In genomic region chr15:31457631-31458526, GRCh38 we compare ENCODE assay signal across 11 cellular contexts.
DNase-seq lines count a peak whose midpoint lies in the region; ATAC-seq, FAIRE-seq and TF ChIP-seq lines count a peak whose summit lies in the region.
"Had no signal": no experiment of that assay in that cellular context is flagged by ENCODE, and none has a peak within 500 bp of the region (broad histone marks: within the 10 kb centered on the region; RNA-seq: fewer than 3 reads in every experiment).

No MANE protein-coding gene starts in this region.

- no peak overlapping the region for H3K4me3 ChIP-seq in BLaER1 treated with 17β-estradiol and CSF1 and Interleukin-3, amounts not matched to agents 10 nM and 100 nM
- H3K4me3 ChIP-seq in MM.1S (ENCODE audit: low read length) = no peak overlapping the region
- H3K4me3 ChIP-seq in endothelial cell of umbilical vein (replicated peaks in 1 of 3; ENCODE audit: insufficient read depth in 1 of 3, low read depth in 1 of 3, low read length in 3 of 3) = no peak overlapping the region
- H3K4me3 ChIP-seq in neural progenitor cell = no peak overlapping the region

- H3K27me3 Mint-ChIP-seq in neural progenitor cell (ENCODE audit: insufficient read depth, low read depth) = peaks cover 2% of the 10 kb centered on the region

- peak overlapping the region in 1 of 11 experiments; percentile 41; a peak in 1 of 22 replicates for H3K27ac ChIP-seq in BLaER1 treated with 17β-estradiol and CSF1 and Interleukin-3, amounts not matched to agents 10 nM and 100 nM
- H3K27ac ChIP-seq in MM.1S (ENCODE audit: low read length) (peak overlapping the region; percentile 74; the same call in 1 of the 2 replicates), endothelial cell of umbilical vein (ENCODE audit: insufficient read depth, low read depth, low read length) (no peak overlapping the region), neural progenitor cell (no peak overlapping the region)

- ATAC-seq in GM19351 (IDR thresholded peaks at IDR 0.05; ENCODE audit: unreplicated experiment) = no peak
- ATAC-seq in HG02763 (IDR thresholded peaks at IDR 0.05; ENCODE audit: unreplicated experiment) = no peak

- no peak overlapping the region for H3K4me3 Mint-ChIP-seq in neural progenitor cell

- no peak for FAIRE-seq in endothelial cell of umbilical vein (lab: Jason Lieb, UNC)
- FAIRE-seq: G401.6 had no signal

- BruUV-seq in endothelial cell of umbilical vein (replicated peaks; lab: Mats Ljungman, UMichigan) = no TSS peak

- no peaks in the 10 kb centered on the region for H4K20me1 ChIP-seq in BLaER1 treated with 17β-estradiol and CSF1 and Interleukin-3, amounts not matched to agents 10 nM and 100 nM
- H4K20me1 ChIP-seq in MM.1S (ENCODE audit: insufficient read depth, low read length) (no peaks in the 10 kb centered on the region), endothelial cell of umbilical vein (replicated peaks; ENCODE audit: control insufficient read depth, extremely low read depth, insufficient read depth, low read length) (no peaks in the 10 kb centered on the region), neural progenitor cell (ENCODE audit: low read depth) (no peaks in the 10 kb centered on the region)

- POLR2A ChIA-PET in endothelial cell of umbilical vein (lab: Charles Lee) = no interaction called here

- H3F3A ChIP-seq in MM.1S (ENCODE audit: insufficient read depth, low read length) (peaks cover 16% of the 10 kb centered on the region), neural progenitor cell (ENCODE audit: low read depth) (no peaks in the 10 kb centered on the region)

- peak overlapping the region in 9 of 11 experiments; percentile 2 to 69 (median 38); a peak in 14 of 22 replicates for H3K4me2 ChIP-seq in BLaER1 treated with 17β-estradiol and CSF1 and Interleukin-3, amounts not matched to agents 10 nM and 100 nM
- peak overlapping the region; percentile 60; the same call in 1 of the 2 replicates for H3K4me2 ChIP-seq in MM.1S (ENCODE audit: low read depth, low read length)
- no peak overlapping the region for H3K4me2 ChIP-seq in endothelial cell of umbilical vein (ENCODE audit: insufficient read depth, low read length)
- H3K4me2 ChIP-seq in neural progenitor cell = peak overlapping the region; percentile 35

- no peaks in the 10 kb centered on the region for H3K36me3 ChIP-seq in BLaER1 treated with 17β-estradiol and CSF1 and Interleukin-3, amounts not matched to agents 10 nM and 100 nM
- H3K36me3 ChIP-seq in MM.1S (replicated peaks; ENCODE audit: insufficient read depth, low read length) = no peaks in the 10 kb centered on the region
- H3K36me3 ChIP-seq in endothelial cell of umbilical vein (ENCODE audit: control insufficient read depth in 2 of 2, extremely low read depth in 1 of 2, insufficient read depth in 2 of 2, low read length in 2 of 2) = no peaks in the 10 kb centered on the region
- no peaks in the 10 kb centered on the region for H3K36me3 ChIP-seq in neural progenitor cell

- TF ChIP-seq CTCF in MM.1S (IDR thresholded peaks at IDR 0.05; ENCODE audit: low read length) (no peak), endothelial cell of umbilical vein (IDR thresholded peaks at IDR 0.05; ENCODE audit: extremely low read depth in 1 of 2, insufficient read depth in 1 of 2, low read depth in 1 of 2, low read length in 2 of 2) (no peak), neural progenitor cell (IDR thresholded peaks at IDR 0.05) (no peak)

- intact Hi-C loops in endothelial cell of umbilical vein (cut with micrococcal nuclease) = no loop called here

- peaks cover 13 to 28% (median 21%) of the 10 kb centered on the region in 11 experiments; a peak in 21 of 22 replicates for H3K9me3 ChIP-seq in BLaER1 treated with 17β-estradiol and CSF1 and Interleukin-3, amounts not matched to agents 10 nM and 100 nM (replicated peaks in 1 of 11)
- no peaks in the 10 kb centered on the region for H3K9me3 ChIP-seq in MM.1S (replicated peaks; ENCODE audit: insufficient read depth, low read length)
- H3K9me3 ChIP-seq in endothelial cell of umbilical vein (replicated peaks; ENCODE audit: control insufficient read depth, insufficient read depth, low read length) = no peaks in the 10 kb centered on the region
- no peaks in the 10 kb centered on the region for H3K9me3 ChIP-seq in neural progenitor cell (ENCODE audit: low read depth)

- no peaks in the 10 kb centered on the region for H3K9me2 ChIP-seq in MM.1S (replicated peaks; ENCODE audit: insufficient read depth, low read length)

- H3K9me1 ChIP-seq in endothelial cell of umbilical vein (replicated peaks; ENCODE audit: control insufficient read depth, extremely low read depth, insufficient read depth, low read length) = no peaks in the 10 kb centered on the region

- CTCF ChIA-PET in endothelial cell of umbilical vein (lab: Charles Lee) = interaction anchor here (1.0 to 1.9 kb wide), 3 partner anchors 9 to 31 kb away, joined by 4 to 6 read pairs (median 5); no protein-coding TSS in a partner anchor

- TF ChIP-seq POLR2A in endothelial cell of umbilical vein (IDR thresholded peaks at IDR 0.05; ENCODE audit: low read depth, low read length) = no peak

- peaks cover 2% of the 10 kb centered on the region for H3K36me3 Mint-ChIP-seq in neural progenitor cell

- DNase-seq in MM.1S = no peak
- no peak for DNase-seq in endothelial cell of umbilical vein (ENCODE audit: low read depth, low spot score)
- DNase-seq in neural progenitor cell (ENCODE audit: low spot score) = peak; percentile 25
- DNase-seq in GM19240 (ENCODE audit: insufficient read length, low spot score) = no peak
- DNase-seq in NCI-H1436 (lab: John Stamatoyannopoulos, UW) = no peak
- DNase-seq: NCI-H1092; stimulated activated CD4-positive, alpha-beta T cell treated with anti-CD3 and anti-CD28 coated beads, Interleukin-1b, Interleukin-23, amount 100 ng/mL, for 48 hours had no signal

- no peaks in the 10 kb centered on the region for H3K79me2 ChIP-seq in MM.1S (ENCODE audit: low read length)
- no peaks in the 10 kb centered on the region for H3K79me2 ChIP-seq in endothelial cell of umbilical vein (ENCODE audit: control insufficient read depth, insufficient read depth, low read length)
- H3K79me2 ChIP-seq in neural progenitor cell (ENCODE audit: low read depth) = no peaks in the 10 kb centered on the region

- no peaks in the 10 kb centered on the region for H3K27me3 ChIP-seq in BLaER1 treated with 17β-estradiol and CSF1 and Interleukin-3, amounts not matched to agents 10 nM and 100 nM
- H3K27me3 ChIP-seq in MM.1S (replicated peaks; ENCODE audit: insufficient read depth, low read length) (no peaks in the 10 kb centered on the region), endothelial cell of umbilical vein (ENCODE audit: control insufficient read depth in 2 of 2, insufficient read depth in 2 of 2, low read length in 2 of 2) (peaks cover 0 to 6% of the 10 kb centered on the region in 2 experiments), neural progenitor cell (no peaks in the 10 kb centered on the region)

- H3K4me1 Mint-ChIP-seq in neural progenitor cell = peaks cover 3% of the 10 kb centered on the region

- H3K4me1 ChIP-seq in BLaER1 treated with 17β-estradiol and CSF1 and Interleukin-3, amounts not matched to agents 10 nM and 100 nM = peaks cover 15 to 72% (median 46%) of the 10 kb centered on the region in 10 experiments; a peak in 19 of 20 replicates
- H3K4me1 ChIP-seq in MM.1S (ENCODE audit: low read length) (peaks cover 21% of the 10 kb centered on the region), endothelial cell of umbilical vein (ENCODE audit: control insufficient read depth, extremely low read depth, insufficient read depth, low read length) (no peaks in the 10 kb centered on the region), neural progenitor cell (peaks cover 9% of the 10 kb centered on the region)

- H2AFZ ChIP-seq in MM.1S (ENCODE audit: low read length) (no peak overlapping the region), endothelial cell of umbilical vein (ENCODE audit: low read depth, low read length) (no peak overlapping the region), neural progenitor cell (replicated peaks) (peak overlapping the region; percentile 77)

- dilution Hi-C loops in endothelial cell of umbilical vein (cut with MboI; ENCODE audit: extremely low pct_ligation_motif_present, low sequenced_read_pairs) = no loop called here

- H3K9me3 Mint-ChIP-seq in neural progenitor cell = peaks cover 7% of the 10 kb centered on the region

- no peak overlapping the region for H3K9ac ChIP-seq in BLaER1 treated with 17β-estradiol and CSF1 and Interleukin-3, amounts not matched to agents 10 nM and 100 nM
- no peak overlapping the region for H3K9ac ChIP-seq in MM.1S (ENCODE audit: low read length)
- no peak overlapping the region for H3K9ac ChIP-seq in endothelial cell of umbilical vein (replicated peaks; ENCODE audit: extremely low read depth, insufficient read depth, low read length)
- no peak overlapping the region for H3K9ac ChIP-seq in neural progenitor cell

- no peak overlapping the region for H3K27ac Mint-ChIP-seq in neural progenitor cell

TF ChIP-seq in endothelial cell of umbilical vein, 7 proteins besides CTCF, POLR2A, EP300 and RAD21:
- TF ChIP-seq POLR2AphosphoS5 (IDR thresholded peaks at IDR 0.05; ENCODE audit: insufficient read depth, low read depth, low read length) = no peak
- peak; percentile 78 for TF ChIP-seq FOS (IDR thresholded peaks at IDR 0.05; ENCODE audit: borderline replicate concordance, insufficient read depth, low read length)
